In genomic region chr10:131087464-131088215, GRCh38 we compare ENCODE assay signal across 34 cellular contexts.
"Had no signal": no experiment of that assay in that cellular context is flagged by ENCODE, and none has a peak within 500 bp of the region (broad histone marks: within the 10 kb centered on the region; RNA-seq: fewer than 3 reads in every experiment).

No MANE protein-coding gene starts in this region.

- DNase-seq: activated B cell treated with CpG ODN at 0.5 μM for 24 hours; activated CD4-positive, alpha-beta memory T cell treated with anti-CD3 and anti-CD28 coated beads for 36 hours; activated CD4-positive, alpha-beta T cell treated with anti-CD3 and anti-CD28 coated beads for 4 hours; activated CD4-positive, alpha-beta T cell treated with anti-CD3 and anti-CD28 coated beads, Interleukin-2, amount 50 U/mL, for 1 hour; activated CD4-positive, CD25-positive, alpha-beta regulatory T cell treated with anti-CD3 and anti-CD28 coated beads, Interleukin-2, amount 50 U/mL, for 72 hours; activated CD8-positive, alpha-beta memory T cell treated with anti-CD3 and anti-CD28 coated beads, Interleukin-2, amount 50 U/mL, for 4 hours; activated gamma-delta T cell treated with Interleukin-2 at 50 U/mL for 16 hours; activated naive CD4-positive, alpha-beta T cell treated with anti-CD3 and anti-CD28 coated beads for 36 hours; activated T-cell treated with anti-CD3 and anti-CD28 coated beads for 4 hours; activated T-cell treated with anti-CD3 and anti-CD28 coated beads, Interleukin-2, amount 50 U/mL, for 4 hours; adrenal gland; body of pancreas; KG1; MM.1S; MV-4-11; NCI-H1092 treated with DMSO at 0.1 percent for 48 hours; NCI-H1417; NCI-H187 treated with DMSO at 0.1 percent for 48 hours; NCI-H2081; NCI-H226; NCI-H446 treated with DMSO at 0.1 percent for 48 hours; NCI-H524 treated with DMSO at 0.1 percent for 48 hours; NCI-H748 treated with DMSO at 0.1 percent for 48 hours; NK-92 treated with Interleukin-12 subunit alpha and Interleukin-12 subunit beta, amount 100 ng/mL, for 24 hours; PC-3; Peyer's patch; SIG-M5; SW 1271; T-helper 1 cell; T-helper 2 cell; T-helper 9 cell had no signal

- H3K36me3 ChIP-seq: adrenal gland, breast epithelium, Peyer's patch had no signal

- H3K9me3 ChIP-seq: adrenal gland, body of pancreas, breast epithelium, Peyer's patch had no signal

- ATAC-seq: activated naive CD4-positive, alpha-beta T cell treated with anti-CD3 and anti-CD28 coated beads, Interleukin-2, amount 50 U/mL, for 72 hours; activated T-cell treated with anti-CD3 and anti-CD28 coated beads, Interleukin-2, amount 50 U/mL, for 4 hours; body of pancreas; PC-3 had no signal

- H3K27ac ChIP-seq: adrenal gland, body of pancreas, breast epithelium, Peyer's patch, VCaP had no signal

- H3K4me3 ChIP-seq: adrenal gland, body of pancreas, breast epithelium, Peyer's patch had no signal

- H3K27me3 ChIP-seq: adrenal gland, body of pancreas, Peyer's patch had no signal

- H3K4me1 ChIP-seq: Peyer's patch had no signal
